Comparison of ENCODE assay signal across 8 cellular contexts in genomic region chr3:148943531-148944200, GRCh38. TPM values are rescaled to one million over a fixed set of nuclear protein-coding genes. Genes with fewer than 3 reads are reported as not detected.
DNase-seq lines count a peak whose midpoint lies in the region; FAIRE-seq and TF ChIP-seq lines count a peak whose summit lies in the region.

No MANE protein-coding gene starts in this region.

- in situ Hi-C loops in ACHN (cut with HindIII; ENCODE audit: low pct_ligation_motif_present, low pct_unique_long_range_greater_than_20kb, low sequenced_read_pairs), result no loop called here
- in situ Hi-C loops in KBM-7 (cut with MboI; ENCODE audit: low pct_unique_long_range_greater_than_20kb, low sequenced_read_pairs), result no loop called here

- CTCF ChIA-PET in MCF 10A (lab: Yijun Ruan, JAX), result interaction anchor here (0.6 to 10.7 kb wide), 15 partner anchors 10 to 565 kb away, joined by 3 to 296 read pairs (median 5); partner anchors contain the start of gene CPA3

- no peak overlapping the region for H3K27ac Mint-ChIP-seq in MCF 10A (ENCODE audit: low read depth, unreplicated experiment)

- TF ChIP-seq CTCF in GM06990 (IDR thresholded peaks at IDR 0.05; ENCODE audit: insufficient read depth, low read length, poor library complexity, severe bottlenecking), result peak; percentile 67
- TF ChIP-seq CTCF in MCF 10A (IDR thresholded peaks at IDR 0.05; ENCODE audit: unreplicated experiment), result peak; percentile 71
- TF ChIP-seq CTCF in kidney (IDR thresholded peaks at IDR 0.05; ENCODE audit: borderline replicate concordance, extremely low read depth, insufficient read depth), result peak; percentile 61
- TF ChIP-seq CTCF in suprapubic skin (IDR thresholded peaks at IDR 0.05), result peak; percentile 45 to 71

- peaks cover 6% of the 10 kb centered on the region for H3K36me3 Mint-ChIP-seq in MCF 10A (ENCODE audit: insufficient read depth, unreplicated experiment)

- TF ChIP-seq POLR2A in suprapubic skin (IDR thresholded peaks at IDR 0.05), result no peak

- peaks cover 3% of the 10 kb centered on the region for H3K4me1 ChIP-seq in NT2/D1 (ENCODE audit: insufficient read depth, insufficient read length)
- no peaks in the 10 kb centered on the region for H3K4me1 ChIP-seq in kidney (ENCODE audit: control insufficient read depth in 1 of 2, insufficient read depth in 1 of 2, low read depth in 1 of 2, low read length in 2 of 2)
- H3K4me1 ChIP-seq in suprapubic skin, result no peaks in the 10 kb centered on the region

- no peaks in the 10 kb centered on the region for H3K9me3 Mint-ChIP-seq in MCF 10A (ENCODE audit: unreplicated experiment)

- H3K36me3 ChIP-seq in GM06990 (ENCODE audit: control insufficient read depth, insufficient read depth, low read length) (no peaks in the 10 kb centered on the region), H7 (replicated peaks; ENCODE audit: control insufficient read depth, insufficient read depth, low read length) (no peaks in the 10 kb centered on the region), NT2/D1 (ENCODE audit: insufficient read depth, insufficient read length, low read length) (no peaks in the 10 kb centered on the region), kidney (ENCODE audit: control insufficient read depth in 1 of 2, insufficient read depth in 2 of 2, low read length in 2 of 2) (no peaks in the 10 kb centered on the region), suprapubic skin (no peaks in the 10 kb centered on the region)

- no peaks in the 10 kb centered on the region for H3K9me3 ChIP-seq in NT2/D1 (ENCODE audit: insufficient read depth, low read length)
- H3K9me3 ChIP-seq in kidney (ENCODE audit: control insufficient read depth in 1 of 2, low read length in 2 of 2), result no peaks in the 10 kb centered on the region
- no peaks in the 10 kb centered on the region for H3K9me3 ChIP-seq in suprapubic skin

- H3K27me3 ChIP-seq in GM06990 (replicated peaks; ENCODE audit: control insufficient read depth, insufficient read depth, low read length) (no peaks in the 10 kb centered on the region), H7 (ENCODE audit: control insufficient read depth, insufficient read depth, low read length) (no peaks in the 10 kb centered on the region), NT2/D1 (ENCODE audit: insufficient read depth, insufficient read length) (no peaks in the 10 kb centered on the region), suprapubic skin (no peaks in the 10 kb centered on the region)

- FAIRE-seq in kidney (lab: Jason Lieb, UNC), result peak; percentile 94

- H3K4me3 Mint-ChIP-seq in MCF 10A (ENCODE audit: unreplicated experiment), result no peak overlapping the region

- H3K27me3 Mint-ChIP-seq in MCF 10A (ENCODE audit: insufficient read depth, unreplicated experiment), result peaks cover 53% of the 10 kb centered on the region

- peak; percentile 82 for DNase-seq in ACHN
- peak; percentile 28 for DNase-seq in GM06990 (ENCODE audit: extremely low read depth, insufficient read length)
- peak; percentile 65 for DNase-seq in H7
- DNase-seq in KBM-7, result peak; percentile 69
- peak; percentile 43 for DNase-seq in NT2/D1 (ENCODE audit: low read depth, low spot score)
- peak; percentile 91 for DNase-seq in MCF 10A (ENCODE audit: unreplicated experiment)
- DNase-seq in kidney, result no peak
- no peak for DNase-seq in suprapubic skin (ENCODE audit: low spot score in 2 of 2)

- no peaks in the 10 kb centered on the region for H3K4me1 Mint-ChIP-seq in MCF 10A (ENCODE audit: insufficient read depth, unreplicated experiment)

- H3K4me3 ChIP-seq in GM06990 (replicated peaks; ENCODE audit: low read depth, low read length), result no peak overlapping the region
- H3K4me3 ChIP-seq in H7 (ENCODE audit: insufficient read depth, low read depth, low read length), result no peak overlapping the region
- no peak overlapping the region for H3K4me3 ChIP-seq in NT2/D1 (ENCODE audit: insufficient read length, low read depth)
- H3K4me3 ChIP-seq in kidney (ENCODE audit: low read length in 2 of 2), result no peak overlapping the region
- H3K4me3 ChIP-seq in suprapubic skin, result no peak overlapping the region

- no peak for TF ChIP-seq EP300 in suprapubic skin (IDR thresholded peaks at IDR 0.05)

- H3K27ac ChIP-seq in kidney (ENCODE audit: low read depth in 2 of 2, low read length in 2 of 2), result no peak overlapping the region
- no peak overlapping the region for H3K27ac ChIP-seq in suprapubic skin

- no TSS peak for BruUV-seq in MCF 10A (replicated peaks; lab: Mats Ljungman, UMichigan)

- WGBS in suprapubic skin, result 2% methylated on average over 2 of the region's 2 CpGs

- intact Hi-C loops in MCF 10A (cut with micrococcal nuclease), result loop anchor here (1.0 to 10.0 kb wide), 4 partner anchors 82 to 639 kb away; no protein-coding TSS in a partner anchor
- intact Hi-C loops in kidney (cut with DNase I), result no loop called here

- no peak overlapping the region for H3K9ac ChIP-seq in NT2/D1 (ENCODE audit: insufficient read length, low read depth)
- H3K9ac ChIP-seq in kidney (ENCODE audit: low read length in 2 of 2), result no peak overlapping the region

- POLR2A ChIA-PET in MCF 10A (lab: Yijun Ruan, JAX), result interaction anchor here (0.7 to 1.3 kb wide), 2 partner anchors 74 to 81 kb away, joined by 3 read pairs; no protein-coding TSS in a partner anchor

RNA-seq across cellular contexts. Expression of gene GYG1, which starts 47.7 kb away (rescaled TPM):
- total RNA-seq in H7 (2014; rRNA removed; shearing (Covaris generic)), result 24.5 and 34.2 TPM in 2 replicates
- 22.3 and 25.4 TPM in 2 replicates for total RNA-seq in MCF 10A (2022)
- total RNA-seq in kidney, result 37.9 TPM
- 31.3 TPM for polyA plus RNA-seq in kidney (ENCODE audit: insufficient read depth, low read depth, low replicate concordance)
- 10 to 100 TPM in 3 of 4 donors, 1 to 10 TPM in 1; 9.3 to 17.5 (median 13.4) TPM for total RNA-seq in suprapubic skin

Comparison
In these comparisons a context has a peak if more than half of its experiments do, and no peak if none do; other contexts are left out.
1. DNase-seq: peak in ACHN (single experiment), GM06990 (single experiment), H7 (single experiment), KBM-7 (single experiment), NT2/D1 (single experiment) and MCF 10A (single experiment); none in kidney (single experiment) and suprapubic skin (0 of 2).
2. Peak in every context shown above with its lines, with median percentiles within 50 percentile points of each other: CTCF ChIP-seq.